In genomic region chr3:100254168-100254777, GRCh38 we compare ENCODE assay signal across 9 cellular contexts. TPM values are rescaled to one million over a fixed set of nuclear protein-coding genes. Genes with fewer than 3 reads are reported as not detected.
A peak's percentile ranks its signal among the peaks of the same experiment; 100 is the strongest.
DNase-seq lines count a peak whose midpoint lies in the region; ATAC-seq, FAIRE-seq and TF ChIP-seq lines count a peak whose summit lies in the region.
"Had no signal": no experiment of that assay in that cellular context is flagged by ENCODE, and none has a peak within 500 bp of the region (broad histone marks: within the 10 kb centered on the region; RNA-seq: fewer than 3 reads in every experiment).

No MANE protein-coding gene starts in this region.

- no peak overlapping the region for H3K27ac ChIP-seq in K562 (ENCODE audit: extremely low read depth, low read depth, low read length)
- H3K27ac ChIP-seq in skeletal muscle tissue (ENCODE audit: low read depth, low read length) = peak overlapping the region; percentile 8

- DNase-seq in COLO668 (lab: John Stamatoyannopoulos, UW; ENCODE audit: unreplicated experiment) (peak; percentile 32), HuH-7.5 (ENCODE audit: low spot score) (peak; percentile 50), OCI-M1 (lab: John Stamatoyannopoulos, UW) (peak; percentile 84), K562 (ENCODE audit: extremely low read depth in 1 of 4, low spot score in 3 of 4) (peak; percentile 14 to 71 (median 42)), iPS-NIHi7 (ENCODE audit: extremely low spot score) (peak; percentile 79)

- no peak for TF ChIP-seq EP300 in K562 (IDR thresholded peaks at IDR 0.05; ENCODE audit: low read length)

- H3K9me3 ChIP-seq in K562 (replicated peaks; ENCODE audit: control insufficient read depth, insufficient read depth, low read depth, low read length) (no peaks in the 10 kb centered on the region), skeletal muscle tissue (ENCODE audit: control insufficient read depth in 3 of 3, low read length in 3 of 3) (no peaks in the 10 kb centered on the region)

- FAIRE-seq in K562 (lab: Jason Lieb, UNC) = peak; percentile 60
- FAIRE-seq: TTC549 had no signal

- no peak overlapping the region for H2AFZ ChIP-seq in K562 (ENCODE audit: low read depth, low read length)

- H3K4me1 ChIP-seq in K562 (replicated peaks in 1 of 2; ENCODE audit: control insufficient read depth in 2 of 2, insufficient read depth in 2 of 2, low read length in 2 of 2) = peaks cover 0 to 6% of the 10 kb centered on the region in 2 experiments; a peak in 3 of 5 replicates
- peaks cover 13 to 21% (median 18%) of the 10 kb centered on the region in 3 donors for H3K4me1 ChIP-seq in skeletal muscle tissue (ENCODE audit: control insufficient read depth in 3 of 3, insufficient read depth in 3 of 3, low read length in 3 of 3)

- 28% methylated on average over 7 of the region's 7 CpGs for WGBS in K562 (ENCODE audit: insufficient coverage, low coverage, missing lambda C conversion rate)

- H3K9me1 ChIP-seq in K562 (ENCODE audit: control insufficient read depth, insufficient read depth, low read length) = no peaks in the 10 kb centered on the region

- intact Hi-C loops in K562 (cut with micrococcal nuclease) = loop anchor here (1.0 kb wide), 2 partner anchors 185 to 411 kb away; no protein-coding TSS in a partner anchor

- in situ Hi-C loops in K562 (cut with MboI) = loop anchor here (5.0 to 10.0 kb wide), 2 partner anchors 179 to 422 kb away; no protein-coding TSS in a partner anchor

- H3K27me3 ChIP-seq in K562 (ENCODE audit: control insufficient read depth in 2 of 2, insufficient read depth in 2 of 2, low read length in 2 of 2) (no peaks in the 10 kb centered on the region), skeletal muscle tissue (ENCODE audit: control insufficient read depth in 3 of 3, insufficient read depth in 3 of 3, low read length in 3 of 3) (no peaks in the 10 kb centered on the region)

- H3K4me2 ChIP-seq in K562 (ENCODE audit: insufficient read depth, low read length) = no peak overlapping the region

- TF ChIP-seq RAD21 in K562 (CRISPR knock-in tag; conservative IDR thresholded peaks at IDR 0.05 in 1 of 2, IDR thresholded peaks at IDR 0.05 in 1 of 2) = peak; percentile 89 to 93

- H3K9ac ChIP-seq in K562 (ENCODE audit: insufficient read depth in 1 of 2, low read depth in 2 of 2, low read length in 2 of 2) (no peak overlapping the region), skeletal muscle tissue (ENCODE audit: low read depth in 1 of 3, low read length in 3 of 3) (peak overlapping the region; percentile 43 to 66 (median 55))

- CTCF ChIA-PET in K562 (lab: Yijun Ruan, JAX; ENCODE audit: low intra/inter-chr PET ratio) = interaction anchor here (0.6 to 1.9 kb wide), 4 partner anchors 186 to 583 kb away, joined by 3 to 17 read pairs (median 8); no protein-coding TSS in a partner anchor

- H3K79me2 ChIP-seq in K562 (ENCODE audit: control insufficient read depth, insufficient read depth, low read length) = no peaks in the 10 kb centered on the region

- peak; percentile 66 to 79 (median 78) for TF ChIP-seq CTCF in K562 (IDR thresholded peaks at IDR 0.05 in 2 of 3, conservative IDR thresholded peaks at IDR 0.05 in 1 of 3; ENCODE audit: insufficient read depth in 2 of 3, low read depth in 1 of 3, low read length in 3 of 3)

- TF ChIP-seq POLR2A in K562 (conservative IDR thresholded peaks at IDR 0.05) = no peak

- H3K4me3 ChIP-seq in K562 (no peak overlapping the region), skeletal muscle tissue (ENCODE audit: low read length in 3 of 3) (peak overlapping the region in 2 of 3 donors; percentile 22 to 45)

- ATAC-seq in GM19035 (IDR thresholded peaks at IDR 0.05; ENCODE audit: unreplicated experiment) = peak; percentile 70
- peak; percentile 94 for ATAC-seq in K562
- ATAC-seq in GM21447 (IDR thresholded peaks at IDR 0.05; ENCODE audit: unreplicated experiment) = no peak

- BruUV-seq in K562 (replicated peaks; lab: Mats Ljungman, UMichigan) = no TSS peak

- POLR2A ChIA-PET in K562 (lab: Yijun Ruan, JAX) = interaction anchor here (0.5 to 1.0 kb wide), 4 partner anchors 10 to 185 kb away, joined by 3 read pairs; no protein-coding TSS in a partner anchor

- no peaks in the 10 kb centered on the region for H4K20me1 ChIP-seq in K562 (replicated peaks; ENCODE audit: control insufficient read depth, insufficient read depth, low read length)

- H3K36me3 ChIP-seq in K562 (ENCODE audit: control insufficient read depth, insufficient read depth, low read length) (no peaks in the 10 kb centered on the region), skeletal muscle tissue (ENCODE audit: control insufficient read depth in 3 of 3, insufficient read depth in 3 of 3, low read length in 3 of 3) (no peaks in the 10 kb centered on the region)

TF ChIP-seq in K562, 482 proteins besides CTCF, POLR2A, EP300 and RAD21:
- TF ChIP-seq PHF20 (IDR thresholded peaks at IDR 0.05; ENCODE audit: partially characterized antibody) (no peak), MAFF (IDR thresholded peaks at IDR 0.05; ENCODE audit: low read length) (no peak), ARID2 (IDR thresholded peaks at IDR 0.05) (peak; percentile 43; the same call in 1 of the 2 replicates), CCNT2 (IDR thresholded peaks at IDR 0.05; ENCODE audit: borderline replicate concordance, extremely low read depth, insufficient read length, low read depth, low read length) (no peak), NCOA1 (IDR thresholded peaks at IDR 0.05; ENCODE audit: low read depth) (no peak), CC2D1A (IDR thresholded peaks at IDR 0.05) (peak; percentile 33; the same call in 1 of the 2 replicates), DEAF1 (CRISPR knock-in tag; IDR thresholded peaks at IDR 0.05) (peak; percentile 79), ZNF224 (CRISPR knock-in tag; IDR thresholded peaks at IDR 0.05) (no peak), GTF2E2 (tag; IDR thresholded peaks at IDR 0.05) (no peak), POLR2G (IDR thresholded peaks at IDR 0.05; ENCODE audit: low read depth, low read length) (no peak), ZNF274 (IDR thresholded peaks at IDR 0.05; ENCODE audit: borderline replicate concordance, low read depth, low read length) (no peak), SMC3 (conservative IDR thresholded peaks at IDR 0.05; ENCODE audit: insufficient read depth, low read depth, low read length) (peak; percentile 68), CBX1 (IDR thresholded peaks at IDR 0.05; ENCODE audit: low read depth) (no peak), CEBPG (CRISPR knock-in tag; IDR thresholded peaks at IDR 0.05) (no peak), CEBPG (tag; conservative IDR thresholded peaks at IDR 0.05 in 1 of 2, IDR thresholded peaks at IDR 0.05 in 1 of 2) (no peak)

RNA-seq across cellular contexts. Expression of gene TBC1D23, which starts 6.5 kb away (rescaled TPM):
- total RNA-seq in K562 (2011; cell fraction: chromatin; rRNA removed; ENCODE audit: low replicate concordance) = 86.1 and 137 TPM in 2 replicates
- 23.0 and 30.1 TPM in 2 replicates for total RNA-seq in K562 (2011; cell fraction: nucleolus; rRNA removed)
- total RNA-seq in K562 (2011; cell fraction: nucleoplasm; rRNA removed) = 48.8 and 56.6 TPM in 2 replicates
- 26.7 and 28.0 TPM in 2 replicates for total RNA-seq in K562 (2014; rRNA removed)
- 48.7 and 56.5 TPM in 2 replicates for total RNA-seq in K562 (2014; rRNA removed; fragmentation: Illumina TruSeq; extraction: Trizol)
- 32.0 and 35.2 TPM in 2 replicates for total RNA-seq in K562 (2015; rRNA removed; fragmentation: Illumina TruSeq; extraction: Trizol)
- 42.8 and 48.2 TPM in 2 replicates for total RNA-seq in K562 (2021)
- polyA plus RNA-seq in K562 (2011; rRNA removed) = 75.2 and 85.8 TPM in 2 replicates
- polyA plus RNA-seq in K562 (2011; cell fraction: cytosol; rRNA removed) = 13.5 and 23.4 TPM in 2 replicates
- 27.0 and 42.7 TPM in 2 replicates for polyA plus RNA-seq in K562 (2011; cell fraction: nucleus; rRNA removed)
- 20.5 and 23.1 TPM in 2 replicates for polyA plus RNA-seq in K562 (2012)
- 24.4 and 29.0 TPM in 2 replicates for polyA plus RNA-seq in K562 (2014; fragmentation: Illumina TruSeq; extraction: Trizol)
- 10 to 100 TPM; 43.7 to 49.3 TPM for polyA plus RNA-seq in K562 (2014; fragmentation: Nextera tagmentation; extraction: Ambion mirVana)
- polyA plus RNA-seq in K562 (2014; rRNA removed) = 23.4 and 25.8 TPM in 2 replicates
- polyA minus RNA-seq in K562 (2011; rRNA and poly(A)+ RNA removed) = 104 and 139 TPM in 2 replicates
- polyA minus RNA-seq in K562 (2011; cell fraction: cytosol; rRNA and poly(A)+ RNA removed) = 35.6 and 41.3 TPM in 2 replicates
- polyA minus RNA-seq in K562 (2011; cell fraction: nucleus; rRNA and poly(A)+ RNA removed) = 27.5 and 53.5 TPM in 2 replicates
- 45.9 TPM for total RNA-seq in skeletal muscle tissue

Comparison
In these comparisons a context has a peak if more than half of its experiments do, and no peak if none do; other contexts are left out.
1. DNase-seq: peak in every context shown above with its lines; median percentile 84 in OCI-M1; 79 in iPS-NIHi7; 50 in HuH-7.5; 42 in K562; 32 in COLO668.
2. H3K9ac ChIP-seq: peak in skeletal muscle tissue (3 of 3); none in K562 (0 of 2).